ENCODE assay signal across 21 cellular contexts in genomic region chr16:57028086-57028485, GRCh38. TPM values are rescaled to one million over a fixed set of nuclear protein-coding genes. Genes with fewer than 3 reads are reported as not detected.
DNase-seq lines count a peak whose midpoint lies in the region; ATAC-seq and TF ChIP-seq lines count a peak whose summit lies in the region.
"Had no signal": no experiment of that assay in that cellular context is flagged by ENCODE, and none has a peak within 500 bp of the region (broad histone marks: within the 10 kb centered on the region; RNA-seq: fewer than 3 reads in every experiment).

No MANE protein-coding gene starts in this region.

- no peaks in the 10 kb centered on the region for H3K27me3 ChIP-seq in H9 (ENCODE audit: insufficient read depth, low read length)
- H3K27me3 ChIP-seq: brain microvascular endothelial cell, heart right ventricle, sigmoid colon, tibial artery had no signal

- no peaks in the 10 kb centered on the region for H3K23me2 ChIP-seq in H9 (ENCODE audit: insufficient read length, low read depth, low read length, poor library complexity, severe bottlenecking)

- no peak overlapping the region for H3K56ac ChIP-seq in H9 (ENCODE audit: insufficient read length, low read depth, low read length)

- no peak overlapping the region for H4K8ac ChIP-seq in H9 (replicated peaks; ENCODE audit: insufficient read length, low read depth, low read length)

- H3K79me2 ChIP-seq in H9 (ENCODE audit: insufficient read depth, low read length) = no peaks in the 10 kb centered on the region

- no peak overlapping the region for H4K91ac ChIP-seq in H9 (ENCODE audit: insufficient read length, low read depth, low read length)

- H4K5ac ChIP-seq in H9 (ENCODE audit: insufficient read length, low read depth, low read length) = no peak overlapping the region

- no peak overlapping the region for H3K27ac ChIP-seq in H9 (ENCODE audit: insufficient read length, low read depth, low read length)
- H3K27ac ChIP-seq: brain microvascular endothelial cell, sigmoid colon, tibial artery had no signal

- no peak overlapping the region for H3K4me3 Mint-ChIP-seq in T-helper 1 cell treated with Interleukin-12 subunit alpha and Interleukin-12 subunit beta and Interleukin-4 antibody, amounts not matched to agents 30 μg/mL and 1 μg/mL, for 36 hours
- no peak overlapping the region for H3K4me3 Mint-ChIP-seq in H9
- H3K4me3 Mint-ChIP-seq in activated T-helper 1 cell treated with anti-CD3 and anti-CD28 coated beads, Interleukin-12 subunit alpha, Interleukin-12 subunit beta, Interleukin-2, Interleukin-4 antibody, amounts not matched to agents 30 ng/mL and 10 ng/mL and 1 ng/mL, durations not matched to agents 14 hours and 24 hours and 36 hours = no peak overlapping the region
- no peak overlapping the region for H3K4me3 Mint-ChIP-seq in memory B cell

- TF ChIP-seq CTCF in H9 (conservative IDR thresholded peaks at IDR 0.05) = no peak

- no peak for DNase-seq in T-helper 1 cell
- peak; percentile 47 for DNase-seq in H9
- DNase-seq in activated T-helper 1 cell treated with anti-CD3 and anti-CD28 coated beads, Interleukin-12 subunit alpha, Interleukin-12 subunit beta, Interleukin-2, Interleukin-4 antibody, amounts not matched to agents 30 ng/mL and 10 ng/mL and 1 ng/mL, durations not matched to agents 14 hours and 24 hours and 36 hours (ENCODE audit: low spot score) = no peak
- no peak for DNase-seq in memory B cell (ENCODE audit: low spot score in 2 of 2)
- DNase-seq in stimulated activated CD4-positive, alpha-beta T cell treated with anti-CD3 and anti-CD28 coated beads, Interleukin-1b, Interleukin-23, amount 100 ng/mL, for 48 hours = no peak
- DNase-seq in NCI-H1048 (lab: John Stamatoyannopoulos, UW) = no peak
- no peak for DNase-seq in NCI-H1105 treated with DMSO at 0.1 percent for 48 hours (lab: John Stamatoyannopoulos, UW)
- DNase-seq: 8988T; brain microvascular endothelial cell; C1 segment of cervical spinal cord; DMS79 treated with DMSO at 0.1 percent for 48 hours; heart right ventricle; Kasumi-1; kidney; NCI-H1930; NCI-H510A treated with DMSO at 0.1 percent for 48 hours; nucleus accumbens; sigmoid colon; stimulated activated CD4-positive, alpha-beta T cell treated with anti-CD3 and anti-CD28 coated beads, Interleukin-4, amount 100 ng/mL, for 24 hours; tibial artery had no signal

- H3K4me1 Mint-ChIP-seq in T-helper 1 cell treated with Interleukin-12 subunit alpha and Interleukin-12 subunit beta and Interleukin-4 antibody, amounts not matched to agents 30 μg/mL and 1 μg/mL, for 36 hours (ENCODE audit: low read depth) = peaks cover 47% of the 10 kb centered on the region
- H3K4me1 Mint-ChIP-seq in H9 (peaks cover 9 to 12% of the 10 kb centered on the region in 2 experiments; a peak in 3 of 4 replicates), memory B cell (peaks cover 34% of the 10 kb centered on the region)
- H3K4me1 Mint-ChIP-seq in activated T-helper 1 cell treated with anti-CD3 and anti-CD28 coated beads, Interleukin-12 subunit alpha, Interleukin-12 subunit beta, Interleukin-2, Interleukin-4 antibody, amounts not matched to agents 30 ng/mL and 10 ng/mL and 1 ng/mL, durations not matched to agents 14 hours and 24 hours and 36 hours (ENCODE audit: low read depth) = peaks cover 75% of the 10 kb centered on the region

- H3K27ac Mint-ChIP-seq in T-helper 1 cell treated with Interleukin-12 subunit alpha and Interleukin-12 subunit beta and Interleukin-4 antibody, amounts not matched to agents 30 μg/mL and 1 μg/mL, for 36 hours = peak overlapping the region; percentile 20
- peak overlapping the region in 1 of 3 experiments; percentile 52; a peak in 1 of 7 replicates for H3K27ac Mint-ChIP-seq in H9
- peak overlapping the region; percentile 72 for H3K27ac Mint-ChIP-seq in activated T-helper 1 cell treated with anti-CD3 and anti-CD28 coated beads, Interleukin-12 subunit alpha, Interleukin-12 subunit beta, Interleukin-2, Interleukin-4 antibody, amounts not matched to agents 30 ng/mL and 10 ng/mL and 1 ng/mL, durations not matched to agents 14 hours and 24 hours and 36 hours
- peak overlapping the region; percentile 67 for H3K27ac Mint-ChIP-seq in memory B cell

- no peak overlapping the region for H3K9ac ChIP-seq in H9 (ENCODE audit: extremely low read depth, insufficient read length, low read length)

- no peak overlapping the region for H2BK120ac ChIP-seq in H9 (ENCODE audit: low read depth, low read length, poor library complexity, severe bottlenecking)

- H3K14ac ChIP-seq in H9 (ENCODE audit: insufficient read depth, low read length) = no peak overlapping the region

- no peaks in the 10 kb centered on the region for H3K79me1 ChIP-seq in H9 (ENCODE audit: insufficient read depth, low read depth, low read length, poor library complexity, severe bottlenecking)

- no CpG with 5 or more reads among the region's 4 CpGs for WGBS in H9 (ENCODE audit: extremely low coverage, insufficient read length, low lambda C conversion rate)

- ATAC-seq in memory B cell (ENCODE audit: low read depth) = no peak
- ATAC-seq: heart right ventricle had no signal

- H3K27me3 Mint-ChIP-seq in T-helper 1 cell treated with Interleukin-12 subunit alpha and Interleukin-12 subunit beta and Interleukin-4 antibody, amounts not matched to agents 30 μg/mL and 1 μg/mL, for 36 hours (ENCODE audit: low read depth) = no peaks in the 10 kb centered on the region
- peaks cover 3% of the 10 kb centered on the region for H3K27me3 Mint-ChIP-seq in H9 (ENCODE audit: low read depth)
- H3K27me3 Mint-ChIP-seq in activated T-helper 1 cell treated with anti-CD3 and anti-CD28 coated beads, Interleukin-12 subunit alpha, Interleukin-12 subunit beta, Interleukin-2, Interleukin-4 antibody, amounts not matched to agents 30 ng/mL and 10 ng/mL and 1 ng/mL, durations not matched to agents 14 hours and 24 hours and 36 hours (ENCODE audit: insufficient read depth) = no peaks in the 10 kb centered on the region
- H3K27me3 Mint-ChIP-seq in memory B cell = no peaks in the 10 kb centered on the region

- H3K9me3 Mint-ChIP-seq in T-helper 1 cell treated with Interleukin-12 subunit alpha and Interleukin-12 subunit beta and Interleukin-4 antibody, amounts not matched to agents 30 μg/mL and 1 μg/mL, for 36 hours = no peaks in the 10 kb centered on the region
- H3K9me3 Mint-ChIP-seq in H9 (no peaks in the 10 kb centered on the region), memory B cell (peaks cover 4% of the 10 kb centered on the region)
- no peaks in the 10 kb centered on the region for H3K9me3 Mint-ChIP-seq in activated T-helper 1 cell treated with anti-CD3 and anti-CD28 coated beads, Interleukin-12 subunit alpha, Interleukin-12 subunit beta, Interleukin-2, Interleukin-4 antibody, amounts not matched to agents 30 ng/mL and 10 ng/mL and 1 ng/mL, durations not matched to agents 14 hours and 24 hours and 36 hours

- no peaks in the 10 kb centered on the region for H3K9me3 ChIP-seq in H9 (ENCODE audit: control insufficient read depth, low read depth, low read length)
- H3K9me3 ChIP-seq: heart right ventricle, sigmoid colon, tibial artery had no signal

- H3T11ph ChIP-seq in H9 (ENCODE audit: low read length) = no peak overlapping the region

- H2BK5ac ChIP-seq in H9 (ENCODE audit: insufficient read length, low read length) = no peak overlapping the region

- H2BK12ac ChIP-seq in H9 (ENCODE audit: insufficient read length, low read depth, low read length) = no peak overlapping the region

- peaks cover 70% of the 10 kb centered on the region for H3K36me3 Mint-ChIP-seq in T-helper 1 cell treated with Interleukin-12 subunit alpha and Interleukin-12 subunit beta and Interleukin-4 antibody, amounts not matched to agents 30 μg/mL and 1 μg/mL, for 36 hours (ENCODE audit: low read depth)
- H3K36me3 Mint-ChIP-seq in H9 (ENCODE audit: insufficient read depth in 1 of 3, low read depth in 3 of 3) (no peaks in the 10 kb centered on the region), memory B cell (peaks cover 40% of the 10 kb centered on the region)
- peaks cover 71% of the 10 kb centered on the region for H3K36me3 Mint-ChIP-seq in activated T-helper 1 cell treated with anti-CD3 and anti-CD28 coated beads, Interleukin-12 subunit alpha, Interleukin-12 subunit beta, Interleukin-2, Interleukin-4 antibody, amounts not matched to agents 30 ng/mL and 10 ng/mL and 1 ng/mL, durations not matched to agents 14 hours and 24 hours and 36 hours (ENCODE audit: low read depth)

- no peak overlapping the region for H2BK15ac ChIP-seq in H9 (ENCODE audit: low read depth, low read length)

- H3K4ac ChIP-seq in H9 (ENCODE audit: low read depth, low read length) = no peak overlapping the region

- no peak overlapping the region for H2AK5ac ChIP-seq in H9 (ENCODE audit: insufficient read length, low read length)

- no peak overlapping the region for H3K18ac ChIP-seq in H9 (ENCODE audit: insufficient read length, low read depth, low read length)

- no peak overlapping the region for H3K23ac ChIP-seq in H9 (ENCODE audit: insufficient read length, low read depth, low read length)

- H2BK20ac ChIP-seq in H9 (ENCODE audit: low read depth, low read length, poor library complexity, severe bottlenecking) = no peak overlapping the region

- H4K20me1 ChIP-seq in H9 (ENCODE audit: control insufficient read depth, insufficient read depth, insufficient read length) = no peaks in the 10 kb centered on the region

- intact Hi-C loops in activated T-helper 1 cell treated with anti-CD3 and anti-CD28 coated beads, Interleukin-12 subunit alpha, Interleukin-12 subunit beta, Interleukin-2, Interleukin-4 antibody, amounts not matched to agents 30 ng/mL and 10 ng/mL and 1 ng/mL, durations not matched to agents 14 hours and 24 hours and 36 hours (cut with micrococcal nuclease) = no loop called here

- H3K4me1 ChIP-seq in H9 (ENCODE audit: insufficient read depth, low read length) = no peaks in the 10 kb centered on the region
- H3K4me1 ChIP-seq: sigmoid colon had no signal

- no peak overlapping the region for H3K4me2 ChIP-seq in H9 (ENCODE audit: insufficient read depth, insufficient read length, low read length)

- H2AFZ ChIP-seq in H9 (ENCODE audit: low read length) = no peak overlapping the region

RNA-seq across cellular contexts. Expression of gene NLRC5, which starts 38.7 kb away (rescaled TPM):
- 1.6 and 2.4 TPM in 2 replicates for total RNA-seq in H9 (2021)
- total RNA-seq in activated T-helper 1 cell treated with anti-CD3 and anti-CD28 coated beads, Interleukin-12 subunit alpha, Interleukin-12 subunit beta, Interleukin-2, Interleukin-4 antibody, amounts not matched to agents 30 ng/mL and 10 ng/mL and 1 ng/mL, durations not matched to agents 14 hours and 24 hours and 36 hours = 164 and 175 TPM in 2 replicates

Comparison
In these comparisons a context has a peak if more than half of its experiments do, and no peak if none do; other contexts are left out.
1. RNA of gene NLRC5, which starts 38.7 kb away (total RNA-seq): 164 to 175 TPM in activated T-helper 1 cell treated with anti-CD3 and anti-CD28 coated beads, Interleukin-12 subunit alpha, Interleukin-12 subunit beta, Interleukin-2, Interleukin-4 antibody, amounts not matched to agents 30 ng/mL and 10 ng/mL and 1 ng/mL, durations not matched to agents 14 hours and 24 hours and 36 hours; 1.6 to 2.4 TPM in H9; every median in the first group is over 10 times any median in the second.